8 cellular contexts compared by ENCODE assay signal in the genomic region with DNA sequence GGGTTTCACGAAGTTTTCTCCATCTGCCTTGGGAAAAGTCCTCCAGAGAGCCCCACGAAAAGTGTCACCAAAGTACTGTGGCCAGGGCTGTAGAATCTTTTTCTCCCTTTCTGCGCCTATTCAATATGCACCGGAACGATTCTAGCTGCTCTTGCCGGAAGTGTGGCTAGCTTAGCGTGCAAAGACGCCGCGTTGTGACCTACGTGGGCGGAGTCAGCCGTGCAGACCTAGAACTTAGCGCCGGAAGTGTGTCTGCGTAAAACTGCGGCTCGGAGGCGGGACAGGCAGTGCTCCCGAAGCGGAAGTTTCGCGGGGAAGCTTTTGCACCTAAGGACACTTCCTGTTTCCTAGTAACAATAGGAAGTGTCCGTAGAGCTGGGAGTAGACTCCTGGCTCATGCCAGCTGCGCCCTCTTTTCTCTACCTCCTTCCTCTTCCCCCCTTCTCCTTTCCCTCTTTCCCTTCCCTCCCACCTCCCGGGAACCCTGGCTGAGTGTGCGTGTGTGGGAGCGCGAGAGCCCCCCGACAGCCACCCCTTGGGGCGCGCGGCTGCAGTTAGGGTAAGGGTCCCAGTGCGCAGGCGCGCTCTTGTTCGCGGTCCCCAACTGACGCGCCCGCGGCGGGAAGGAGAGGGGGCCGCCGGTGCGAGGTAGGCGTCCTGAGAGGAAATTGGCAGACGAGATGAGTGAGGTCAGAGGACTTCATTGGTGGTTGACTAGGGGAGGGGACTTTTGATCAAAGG.
DNase-seq lines count a peak whose midpoint lies in the region; ATAC-seq and TF ChIP-seq lines count a peak whose summit lies in the region.

A gene with protein sequence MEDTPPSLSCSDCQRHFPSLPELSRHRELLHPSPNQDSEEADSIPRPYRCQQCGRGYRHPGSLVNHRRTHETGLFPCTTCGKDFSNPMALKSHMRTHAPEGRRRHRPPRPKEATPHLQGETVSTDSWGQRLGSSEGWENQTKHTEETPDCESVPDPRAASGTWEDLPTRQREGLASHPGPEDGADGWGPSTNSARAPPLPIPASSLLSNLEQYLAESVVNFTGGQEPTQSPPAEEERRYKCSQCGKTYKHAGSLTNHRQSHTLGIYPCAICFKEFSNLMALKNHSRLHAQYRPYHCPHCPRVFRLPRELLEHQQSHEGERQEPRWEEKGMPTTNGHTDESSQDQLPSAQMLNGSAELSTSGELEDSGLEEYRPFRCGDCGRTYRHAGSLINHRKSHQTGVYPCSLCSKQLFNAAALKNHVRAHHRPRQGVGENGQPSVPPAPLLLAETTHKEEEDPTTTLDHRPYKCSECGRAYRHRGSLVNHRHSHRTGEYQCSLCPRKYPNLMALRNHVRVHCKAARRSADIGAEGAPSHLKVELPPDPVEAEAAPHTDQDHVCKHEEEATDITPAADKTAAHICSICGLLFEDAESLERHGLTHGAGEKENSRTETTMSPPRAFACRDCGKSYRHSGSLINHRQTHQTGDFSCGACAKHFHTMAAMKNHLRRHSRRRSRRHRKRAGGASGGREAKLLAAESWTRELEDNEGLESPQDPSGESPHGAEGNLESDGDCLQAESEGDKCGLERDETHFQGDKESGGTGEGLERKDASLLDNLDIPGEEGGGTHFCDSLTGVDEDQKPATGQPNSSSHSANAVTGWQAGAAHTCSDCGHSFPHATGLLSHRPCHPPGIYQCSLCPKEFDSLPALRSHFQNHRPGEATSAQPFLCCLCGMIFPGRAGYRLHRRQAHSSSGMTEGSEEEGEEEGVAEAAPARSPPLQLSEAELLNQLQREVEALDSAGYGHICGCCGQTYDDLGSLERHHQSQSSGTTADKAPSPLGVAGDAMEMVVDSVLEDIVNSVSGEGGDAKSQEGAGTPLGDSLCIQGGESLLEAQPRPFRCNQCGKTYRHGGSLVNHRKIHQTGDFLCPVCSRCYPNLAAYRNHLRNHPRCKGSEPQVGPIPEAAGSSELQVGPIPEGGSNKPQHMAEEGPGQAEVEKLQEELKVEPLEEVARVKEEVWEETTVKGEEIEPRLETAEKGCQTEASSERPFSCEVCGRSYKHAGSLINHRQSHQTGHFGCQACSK (N-terminal part only) (plus strand): TSS at position 350 of the 741 bp plus-strand sequence. CDS start 1,903 bp downstream, outside the sequence.
A gene (minus strand): TSS at position 168 of the 741 bp plus-strand sequence. CDS start 9,781 bp downstream, outside the sequence.

- peak within 1 kb of the TSS; percentile 95 for H3K4me3 ChIP-seq in AG09309 (ENCODE audit: control insufficient read depth, low read depth, low read length)

- peak; percentile 76 for ATAC-seq in GM19023 (IDR thresholded peaks at IDR 0.05; ENCODE audit: unreplicated experiment)
- ATAC-seq in HG03280 (IDR thresholded peaks at IDR 0.05; ENCODE audit: unreplicated experiment), result peak; percentile 64

- peak; percentile 97 for DNase-seq in AG09309 (ENCODE audit: low read depth)
- DNase-seq in NCI-H345 treated with DMSO at 0.1 percent for 48 hours (lab: John Stamatoyannopoulos, UW; ENCODE audit: unreplicated experiment), result peak; percentile 100
- DNase-seq in activated CD4-positive, CD25-positive, alpha-beta regulatory T cell (lab: John Stamatoyannopoulos, UW), result peak; percentile 92 to 95 (median 94)
- DNase-seq in central memory CD4-positive, alpha-beta T cell, result peak; percentile 98
- peak; percentile 100 for DNase-seq in iris pigment epithelial cell (ENCODE audit: low read depth)
- peak; percentile 95 to 97 for DNase-seq in stimulated activated CD4-positive, alpha-beta T cell treated with anti-CD3 and anti-CD28 coated beads, Interleukin-12 subunit alpha, Interleukin-12 subunit beta, amount 100 ng/mL, for 24 hours (ENCODE audit: low read depth in 2 of 2)

- no peak for TF ChIP-seq CTCF in AG09309 (IDR thresholded peaks at IDR 0.05; ENCODE audit: control insufficient read depth, insufficient read depth, low read depth, low read length, missing control alignments)

Comparison
In these comparisons a context has a peak if more than half of its experiments do, and no peak if none do; other contexts are left out.
1. Peak in every context shown above with its lines: DNase-seq, ATAC-seq and H3K4me3 ChIP-seq.